In genomic region chr3:40458473-40458872, GRCh38 we compare ENCODE assay signal across 8 cellular contexts. TPM values are rescaled to one million over a fixed set of nuclear protein-coding genes. Genes with fewer than 3 reads are reported as not detected.
A peak's percentile ranks its signal among the peaks of the same experiment; 100 is the strongest.
DNase-seq lines count a peak whose midpoint lies in the region; ATAC-seq and TF ChIP-seq lines count a peak whose summit lies in the region.

No MANE protein-coding gene starts in this region.

- no peak for ATAC-seq in GM18858 (IDR thresholded peaks at IDR 0.05; ENCODE audit: unreplicated experiment)
- no peak for ATAC-seq in HG03439 (IDR thresholded peaks at IDR 0.05; ENCODE audit: unreplicated experiment)

- H3K4me1 Mint-ChIP-seq in brain (peaks cover 56% of the 10 kb centered on the region), mesothelial cell of epicardium (peaks cover 30% of the 10 kb centered on the region)

- H3K27ac ChIP-seq in A673 (ENCODE audit: low read depth, low read length, poor library complexity, severe bottlenecking): no peak overlapping the region
- H3K27ac ChIP-seq in HUES48 (ENCODE audit: low read depth, low read length): peak overlapping the region; percentile 41

- peaks cover 52% of the 10 kb centered on the region for H3K36me3 Mint-ChIP-seq in brain
- peaks cover 24% of the 10 kb centered on the region for H3K36me3 Mint-ChIP-seq in mesothelial cell of epicardium

- H3K27me3 Mint-ChIP-seq in brain: peaks cover 6% of the 10 kb centered on the region
- no peaks in the 10 kb centered on the region for H3K27me3 Mint-ChIP-seq in mesothelial cell of epicardium (ENCODE audit: low read depth)

- intact Hi-C loops in A673 (cut with micrococcal nuclease; ENCODE audit: unreplicated experiment): no loop called here

- CTCF ChIA-PET in A673 (lab: Charles Lee): no interaction called here

- H3K4me1 ChIP-seq in A673 (ENCODE audit: insufficient read depth, low read length, poor library complexity, severe bottlenecking) (no peaks in the 10 kb centered on the region), HUES48 (ENCODE audit: control insufficient read depth, insufficient read depth, low read length) (peaks cover 9% of the 10 kb centered on the region; the same call in 1 of the 2 replicates)

- H3K27ac Mint-ChIP-seq in brain (peak overlapping the region in 4 of 5 experiments; percentile 89 to 96 (median 94)), mesothelial cell of epicardium (peak overlapping the region; percentile 96)

- H3K9ac ChIP-seq in HUES48 (ENCODE audit: low read depth, low read length): peak overlapping the region; percentile 95; the same call in 1 of the 2 replicates

- no peak for TF ChIP-seq CTCF in A673 (conservative IDR thresholded peaks at IDR 0.05; ENCODE audit: low read depth, low read length)
- no peak for TF ChIP-seq CTCF in brain (conservative IDR thresholded peaks at IDR 0.05)
- no peak for TF ChIP-seq CTCF in mesothelial cell of epicardium (IDR thresholded peaks at IDR 0.05; ENCODE audit: unreplicated experiment)

- POLR2A ChIA-PET in A673 (lab: Charles Lee; ENCODE audit: low non-redundant PET): no interaction called here

- H3K27me3 ChIP-seq in A673 (replicated peaks; ENCODE audit: insufficient read depth, low read depth, low read length, poor library complexity) (no peaks in the 10 kb centered on the region), HUES48 (ENCODE audit: control insufficient read depth, insufficient read depth, low read length) (no peaks in the 10 kb centered on the region)

- no TSS peak for BruUV-seq in A673 (replicated peaks; lab: Mats Ljungman, UMichigan)

- H3K9me3 Mint-ChIP-seq in brain (peaks cover 0 to 4% (median 0%) of the 10 kb centered on the region in 5 experiments), mesothelial cell of epicardium (no peaks in the 10 kb centered on the region)

- H3K36me3 ChIP-seq in A673 (ENCODE audit: insufficient read depth, low read length, poor library complexity, severe bottlenecking) (peaks cover 50% of the 10 kb centered on the region), HUES48 (ENCODE audit: control insufficient read depth, insufficient read depth, low read length) (peaks cover 57% of the 10 kb centered on the region)

- DNase-seq in A673 (ENCODE audit: low spot score) (no peak), mesothelial cell of epicardium (ENCODE audit: low spot score in 2 of 2, unreplicated experiment in 2 of 2) (no peak), GM19240 (ENCODE audit: insufficient read length, low spot score) (no peak), NCI-H510A treated with DMSO at 0.1 percent for 48 hours (lab: John Stamatoyannopoulos, UW) (no peak)

- H3K9me3 ChIP-seq in A673 (ENCODE audit: low read depth, low read length, poor library complexity, severe bottlenecking) (no peaks in the 10 kb centered on the region), HUES48 (ENCODE audit: control insufficient read depth, insufficient read depth, low read length) (no peaks in the 10 kb centered on the region)

- peak overlapping the region; percentile 86 for H3K4me3 ChIP-seq in A673 (ENCODE audit: low read depth, low read length, poor library complexity, severe bottlenecking)
- H3K4me3 ChIP-seq in HUES48 (ENCODE audit: low read depth, low read length): peak overlapping the region; percentile 87

- H3K4me3 Mint-ChIP-seq in brain: peak overlapping the region; percentile 94 to 100 (median 95)
- peak overlapping the region; percentile 91 for H3K4me3 Mint-ChIP-seq in mesothelial cell of epicardium

RNA-seq across cellular contexts. Expression of gene RPL14, which starts 1.3 kb away (rescaled TPM):
- 980 and 1,046 TPM in 2 replicates for total RNA-seq in A673 (2021)
- polyA plus RNA-seq in brain (ENCODE audit: insufficient read depth, low read depth, low replicate concordance): 635 TPM
- total RNA-seq in mesothelial cell of epicardium: 1,756 to 1,956 TPM (median 1,904 TPM) in 3 replicates

RNA-seq across cellular contexts. Expression of gene ZNF619, which starts 18.4 kb away (rescaled TPM):
- total RNA-seq in A673 (2021) (3.3 and 4.3 TPM in 2 replicates), mesothelial cell of epicardium (7.3 to 9.7 TPM (median 7.4 TPM) in 3 replicates)
- 1.8 TPM for polyA plus RNA-seq in brain (ENCODE audit: insufficient read depth, low read depth, low replicate concordance)

RNA-seq across cellular contexts. Expression of gene ZNF620, which starts 47.4 kb away (rescaled TPM):
- total RNA-seq in A673 (2021) (6.0 and 7.9 TPM in 2 replicates), mesothelial cell of epicardium (15.1 to 16.7 TPM (median 15.8 TPM) in 3 replicates)
- polyA plus RNA-seq in brain (ENCODE audit: insufficient read depth, low read depth, low replicate concordance): 3.5 TPM
